ENCODE assay signal across 27 cellular contexts in the genomic region with DNA sequence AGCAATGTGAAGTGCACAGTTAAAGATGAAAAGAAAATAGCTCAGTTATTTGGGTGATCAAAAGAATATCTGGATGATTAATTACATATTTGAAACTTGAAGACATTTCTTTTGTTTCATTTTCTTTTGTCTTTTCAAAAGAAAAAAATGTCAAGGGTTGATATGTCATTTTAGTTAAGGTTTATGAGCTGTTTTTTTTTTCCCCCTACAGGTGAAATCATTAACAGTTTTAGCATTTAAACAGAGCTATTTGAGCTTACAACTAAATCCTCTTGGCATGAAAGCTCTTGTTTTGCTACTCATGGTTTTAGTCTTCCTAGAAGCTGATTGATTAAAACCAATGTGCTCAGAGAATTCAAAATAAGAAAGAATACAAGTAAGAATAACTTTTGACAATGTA.
"Had no signal": no experiment of that assay in that cellular context is flagged by ENCODE, and none has a peak within 500 bp of the region (broad histone marks: within the 10 kb centered on the region; RNA-seq: fewer than 3 reads in every experiment).

No MANE protein-coding gene starts in this region.

- H3K27ac Mint-ChIP-seq: activated CD4-positive, alpha-beta T cell treated with anti-CD3 and anti-CD28 coated beads, Interleukin-2, amount 10 ng/mL, durations not matched to agents 24 days and 14 days; activated CD8-positive, alpha-beta T cell treated with anti-CD3 and anti-CD28 coated beads, Interleukin-2, amount 10 ng/mL, durations not matched to agents 7 days and 5 days; activated naive CD4-positive, alpha-beta T cell treated with anti-CD3 and anti-CD28 coated beads for 36 hours; activated naive CD4-positive, alpha-beta T cell treated with anti-CD3 and anti-CD28 coated beads, Interleukin-2, amount 50 U/mL, for 72 hours; activated T-helper 1 cell treated with anti-CD3 and anti-CD28 coated beads, Interleukin-12 subunit alpha, Interleukin-12 subunit beta, Interleukin-2, Interleukin-4 antibody, amounts not matched to agents 30 ng/mL and 10 ng/mL and 1 ng/mL, durations not matched to agents 14 hours and 24 hours and 36 hours had no signal

- DNase-seq: activated CD4-positive, alpha-beta T cell treated with anti-CD3 and anti-CD28 coated beads, Interleukin-2, amount 10 ng/mL, durations not matched to agents 24 days and 14 days; activated CD4-positive, alpha-beta T cell treated with anti-CD3 and anti-CD28 coated beads, Interleukin-2, amount 50 U/mL, for 4 hours; activated CD8-positive, alpha-beta T cell treated with anti-CD3 and anti-CD28 coated beads, Interleukin-2, amount 10 ng/mL, durations not matched to agents 7 days and 5 days; activated gamma-delta T cell treated with Interleukin-2 at 50 U/mL for 16 hours; activated naive CD4-positive, alpha-beta T cell treated with anti-CD3 and anti-CD28 coated beads for 36 hours; activated T-cell treated with anti-CD3 and anti-CD28 coated beads, Interleukin-2, amount 50 U/mL, for 4 hours; adrenal gland; body of pancreas; Karpas-422; MG63; MV-4-11; NCI-H1092; NCI-H146; NCI-H187; NCI-H2029 treated with DMSO at 0.1 percent for 48 hours; NCI-H2107; NCI-H226; NCI-H524 treated with DMSO at 0.1 percent for 48 hours; SHP77; SJCRH30; T1000 had no signal

- H3K36me3 ChIP-seq: adrenal gland, breast epithelium, MG63, SJCRH30 had no signal

- H3K4me1 Mint-ChIP-seq: activated CD4-positive, alpha-beta T cell treated with anti-CD3 and anti-CD28 coated beads, Interleukin-2, amount 10 ng/mL, durations not matched to agents 24 days and 14 days had no signal

- H3K27ac ChIP-seq: adrenal gland, body of pancreas, breast epithelium, SJCRH30, SK-N-MC had no signal

- H3K4me1 ChIP-seq: adrenal gland, body of pancreas, breast epithelium, SJCRH30 had no signal

- H3K36me3 Mint-ChIP-seq: activated naive CD4-positive, alpha-beta T cell treated with anti-CD3 and anti-CD28 coated beads, Interleukin-2, amount 50 U/mL, for 72 hours had no signal

- H3K4me3 Mint-ChIP-seq: activated CD4-positive, alpha-beta T cell treated with anti-CD3 and anti-CD28 coated beads, Interleukin-2, amount 10 ng/mL, durations not matched to agents 24 days and 14 days; activated CD8-positive, alpha-beta T cell treated with anti-CD3 and anti-CD28 coated beads, Interleukin-2, amount 10 ng/mL, durations not matched to agents 7 days and 5 days; activated naive CD4-positive, alpha-beta T cell treated with anti-CD3 and anti-CD28 coated beads for 36 hours; activated T-cell treated with anti-CD3 and anti-CD28 coated beads, Interleukin-2, amount 50 U/mL, for 4 hours; activated T-helper 1 cell treated with anti-CD3 and anti-CD28 coated beads, Interleukin-12 subunit alpha, Interleukin-12 subunit beta, Interleukin-2, Interleukin-4 antibody, amounts not matched to agents 30 ng/mL and 10 ng/mL and 1 ng/mL, durations not matched to agents 14 hours and 24 hours and 36 hours had no signal

- H3K9me3 ChIP-seq: adrenal gland, body of pancreas, MG63 had no signal

- H3K9me3 Mint-ChIP-seq: activated T-helper 1 cell treated with anti-CD3 and anti-CD28 coated beads, Interleukin-12 subunit alpha, Interleukin-12 subunit beta, Interleukin-2, Interleukin-4 antibody, amounts not matched to agents 30 ng/mL and 10 ng/mL and 1 ng/mL, durations not matched to agents 14 hours and 24 hours and 36 hours had no signal

- FAIRE-seq: astrocyte had no signal

- H3K27me3 ChIP-seq: adrenal gland, body of pancreas, breast epithelium, MG63, SJCRH30 had no signal

- H3K27me3 Mint-ChIP-seq: activated CD4-positive, alpha-beta T cell treated with anti-CD3 and anti-CD28 coated beads, Interleukin-2, amount 10 ng/mL, durations not matched to agents 24 days and 14 days had no signal

- H3K4me3 ChIP-seq: adrenal gland, body of pancreas, breast epithelium, MG63, SJCRH30, SK-N-MC had no signal

- ATAC-seq: activated CD8-positive, alpha-beta T cell treated with anti-CD3 and anti-CD28 coated beads, Interleukin-2, amount 10 ng/mL, durations not matched to agents 7 days and 5 days; activated naive CD4-positive, alpha-beta T cell treated with anti-CD3 and anti-CD28 coated beads, Interleukin-2, amount 50 U/mL, for 72 hours; activated T-cell treated with anti-CD3 and anti-CD28 coated beads, Interleukin-2, amount 50 U/mL, for 4 hours; body of pancreas; Panc1 had no signal
